18 cellular contexts compared by ENCODE assay signal in genomic region chr10:125606406-125606805, GRCh38.
"Had no signal": no experiment of that assay in that cellular context is flagged by ENCODE, and none has a peak within 500 bp of the region (broad histone marks: within the 10 kb centered on the region; RNA-seq: fewer than 3 reads in every experiment).

No MANE protein-coding gene starts in this region.

- H3K4me3 ChIP-seq: breast epithelium, left ventricle myocardium inferior, thyroid gland, upper lobe of right lung had no signal

- H3K4me1 ChIP-seq: breast epithelium, left ventricle myocardium inferior, thyroid gland, upper lobe of right lung had no signal

- H3K27me3 ChIP-seq: thyroid gland, upper lobe of right lung had no signal

- ATAC-seq: natural killer cell; stimulated activated naive CD8-positive, alpha-beta T cell treated with anti-CD3 and anti-CD28 coated beads, Interleukin-15, Interleukin-2, amounts not matched to agents 100 U/mL and 50 U/mL, for 24 hours; upper lobe of right lung; WTC11 had no signal

- H3K27ac ChIP-seq: breast epithelium, left ventricle myocardium inferior, thyroid gland, upper lobe of right lung had no signal

- H3K36me3 ChIP-seq: breast epithelium, left ventricle myocardium inferior, thyroid gland, upper lobe of right lung had no signal

- DNase-seq: activated naive CD4-positive, alpha-beta T cell; activated naive CD8-positive, alpha-beta T cell treated with anti-CD3 and anti-CD28 coated beads for 36 hours; activated T-cell treated with anti-CD3 and anti-CD28 coated beads, Interleukin-2, amount 50 U/mL, for 1 hour; foreskin melanocyte; glutamatergic neuron; hippocampal formation; kidney glomerular epithelial cell; left ventricle myocardium inferior; midbrain; natural killer cell; retina; stimulated activated CD4-positive, alpha-beta T cell treated with anti-CD3 and anti-CD28 coated beads, Interleukin-4, amount 100 ng/mL, for 24 hours; stimulated activated naive CD8-positive, alpha-beta T cell treated with anti-CD3 and anti-CD28 coated beads, Interleukin-15, Interleukin-2, amounts not matched to agents 100 U/mL and 50 U/mL, for 24 hours; substantia nigra; thyroid gland; upper lobe of right lung had no signal

- H3K9me3 ChIP-seq: left ventricle myocardium inferior, thyroid gland, upper lobe of right lung had no signal
